In the genomic region with DNA sequence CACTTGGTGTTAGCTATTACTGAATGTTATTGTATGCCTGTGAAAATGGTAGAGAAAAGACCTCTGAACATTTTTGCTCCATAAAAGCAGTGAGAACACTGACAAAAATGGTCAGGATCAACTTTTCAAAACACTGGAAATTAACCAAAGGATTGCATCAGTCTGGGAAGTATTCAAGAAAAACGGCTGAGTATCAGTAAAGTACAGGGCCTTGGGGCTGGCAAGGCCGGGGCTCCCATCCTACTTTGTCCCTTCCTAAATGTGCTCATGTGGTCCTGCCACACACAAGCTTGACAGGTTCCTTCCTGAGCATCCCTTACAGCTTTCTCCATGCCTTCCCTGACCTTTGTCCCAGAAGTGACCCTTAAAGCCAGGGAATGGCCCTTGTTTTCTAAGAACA, we compare ENCODE assay signal across 26 cellular contexts.
DNase-seq lines count a peak whose midpoint lies in the region; ATAC-seq and TF ChIP-seq lines count a peak whose summit lies in the region.
"Had no signal": no experiment of that assay in that cellular context is flagged by ENCODE, and none has a peak within 500 bp of the region (broad histone marks: within the 10 kb centered on the region; RNA-seq: fewer than 3 reads in every experiment).

No MANE protein-coding gene starts in this region.

- H3K4me3 ChIP-seq in ACC112 (ENCODE audit: low read depth, low read length) = no peak overlapping the region
- H3K4me3 ChIP-seq in cardiac fibroblast (replicated peaks in 1 of 2; ENCODE audit: low read depth in 2 of 2, low read length in 2 of 2) = no peak overlapping the region
- H3K4me3 ChIP-seq: A549, body of pancreas, colonic mucosa, esophagus muscularis mucosa, SJCRH30, thoracic aorta, vagina had no signal

- no peaks in the 10 kb centered on the region for H3K36me3 ChIP-seq in ACC112 (ENCODE audit: insufficient read depth, low read length)
- H3K36me3 ChIP-seq: colonic mucosa, esophagus muscularis mucosa, neutrophil, SJCRH30, thoracic aorta, vagina had no signal

- H3K9me3 Mint-ChIP-seq in natural killer cell = peaks cover 0 to 2% of the 10 kb centered on the region in 2 donors
- H3K9me3 Mint-ChIP-seq: CD4-positive, alpha-beta T cell; T-cell had no signal

- no peak overlapping the region for H3K27ac Mint-ChIP-seq in natural killer cell
- H3K27ac Mint-ChIP-seq: activated CD4-positive, alpha-beta memory T cell treated with anti-CD3 and anti-CD28 coated beads for 36 hours; activated naive CD8-positive, alpha-beta T cell treated with anti-CD3 and anti-CD28 coated beads for 36 hours; CD4-positive, alpha-beta T cell; T-cell had no signal

- no peaks in the 10 kb centered on the region for H3K79me2 ChIP-seq in ACC112 (ENCODE audit: control insufficient read depth, insufficient read depth, low read length, unreplicated experiment)

- intact Hi-C loops in natural killer cell (cut with micrococcal nuclease) = no loop called here
- intact Hi-C loops in posterior vena cava (cut with DNase I) = no loop called here

- ATAC-seq in natural killer cell (no peak), HG02970 (IDR thresholded peaks at IDR 0.05; ENCODE audit: low FRiP score, unreplicated experiment) (no peak), GM19467 (IDR thresholded peaks at IDR 0.05; ENCODE audit: unreplicated experiment) (no peak)
- ATAC-seq: A549; activated CD4-positive, CD25-positive, alpha-beta regulatory T cell treated with anti-CD3 and anti-CD28 coated beads, Interleukin-2, amount 50 U/mL, for 24 hours; body of pancreas; T-cell had no signal

- peak; percentile 7 for DNase-seq in EL
- peak; percentile 47 to 50 for DNase-seq in cardiac fibroblast (ENCODE audit: low read depth in 2 of 2)
- peak; percentile 55 for DNase-seq in iris pigment epithelial cell (ENCODE audit: low read depth)
- DNase-seq in natural killer cell = no peak
- DNase-seq in posterior vena cava (ENCODE audit: low spot score) = no peak
- DNase-seq: activated CD4-positive, alpha-beta memory T cell treated with anti-CD3 and anti-CD28 coated beads for 36 hours; activated naive CD8-positive, alpha-beta T cell treated with anti-CD3 and anti-CD28 coated beads for 36 hours; body of pancreas; CD4-positive, alpha-beta T cell; colonic mucosa; KG1; MM.1S; NCI-H1436; NCI-H2107; SJCRH30; stimulated activated naive CD4-positive, alpha-beta T cell treated with Interleukin-2 at 50 U/mL for 16 hours; T-cell had no signal

- no peaks in the 10 kb centered on the region for H3K36me3 Mint-ChIP-seq in natural killer cell
- H3K36me3 Mint-ChIP-seq: activated CD4-positive, alpha-beta memory T cell treated with anti-CD3 and anti-CD28 coated beads for 36 hours; activated naive CD8-positive, alpha-beta T cell treated with anti-CD3 and anti-CD28 coated beads for 36 hours; T-cell had no signal

- H3K4me1 ChIP-seq in ACC112 (ENCODE audit: control insufficient read depth, insufficient read depth, low read length, unreplicated experiment) = peaks cover 44% of the 10 kb centered on the region
- H3K4me1 ChIP-seq: A549, body of pancreas, colonic mucosa, esophagus muscularis mucosa, SJCRH30, vagina had no signal

- H2AFZ ChIP-seq in ACC112 (ENCODE audit: low read length, unreplicated experiment) = peak overlapping the region; percentile 44

- H3K27ac ChIP-seq in ACC112 (ENCODE audit: low read depth, low read length) = peak overlapping the region; percentile 25
- H3K27ac ChIP-seq: A549, body of pancreas, colonic mucosa, esophagus muscularis mucosa, neutrophil, SJCRH30, thoracic aorta, vagina had no signal

- no peaks in the 10 kb centered on the region for H3K27me3 ChIP-seq in ACC112 (ENCODE audit: insufficient read depth, low read length)
- H3K27me3 ChIP-seq: body of pancreas, colonic mucosa, esophagus muscularis mucosa, neutrophil, SJCRH30, vagina had no signal

- H3K27me3 Mint-ChIP-seq in natural killer cell (ENCODE audit: low read depth in 2 of 2) = no peaks in the 10 kb centered on the region
- H3K27me3 Mint-ChIP-seq: activated CD4-positive, alpha-beta memory T cell treated with anti-CD3 and anti-CD28 coated beads for 36 hours; CD4-positive, alpha-beta T cell had no signal

- H3K4me1 Mint-ChIP-seq in natural killer cell = no peaks in the 10 kb centered on the region
- H3K4me1 Mint-ChIP-seq: activated naive CD8-positive, alpha-beta T cell treated with anti-CD3 and anti-CD28 coated beads for 36 hours; T-cell had no signal

- no peak for TF ChIP-seq CTCF in cardiac fibroblast (IDR thresholded peaks at IDR 0.05; ENCODE audit: low read depth, low read length)
- no peak for TF ChIP-seq CTCF in natural killer cell (IDR thresholded peaks at IDR 0.05)

- H3K4me3 Mint-ChIP-seq in natural killer cell = no peak overlapping the region
- H3K4me3 Mint-ChIP-seq: activated CD4-positive, alpha-beta memory T cell treated with anti-CD3 and anti-CD28 coated beads for 36 hours; activated naive CD8-positive, alpha-beta T cell treated with anti-CD3 and anti-CD28 coated beads for 36 hours; CD4-positive, alpha-beta T cell; T-cell had no signal

Comparison
In these comparisons a context has a peak if more than half of its experiments do, and no peak if none do; other contexts are left out.
1. DNase-seq: peak in EL (single experiment), cardiac fibroblast (2 of 2) and iris pigment epithelial cell (single experiment); none in natural killer cell (single experiment) and posterior vena cava (single experiment).